ENCODE assay signal across 1 cellular context in the genomic region with DNA sequence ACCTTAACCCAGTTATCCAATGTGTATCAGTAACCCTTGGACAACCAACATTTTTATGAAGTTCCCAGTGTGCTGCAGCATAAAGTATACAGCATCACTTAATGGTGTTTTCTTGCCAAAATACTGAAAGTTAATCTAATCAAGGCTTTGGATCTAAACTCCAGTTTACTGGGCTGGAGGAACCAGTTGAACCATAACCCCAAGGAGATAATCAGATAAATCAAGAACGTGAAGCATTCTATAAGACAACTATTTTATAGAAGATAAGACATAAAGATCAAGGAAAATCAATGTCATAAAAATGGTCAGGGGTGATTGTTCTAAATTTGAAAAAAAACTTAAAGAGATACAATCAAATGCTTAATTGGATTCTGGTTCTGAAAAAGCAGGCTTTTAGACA.
TF ChIP-seq lines count a peak whose summit lies in the region.

No MANE protein-coding gene starts in this region.

TF ChIP-seq in SK-N-SH, 30 proteins besides CTCF, POLR2A, EP300 and RAD21 (continued from another document):
- TF ChIP-seq, protein P1, sequence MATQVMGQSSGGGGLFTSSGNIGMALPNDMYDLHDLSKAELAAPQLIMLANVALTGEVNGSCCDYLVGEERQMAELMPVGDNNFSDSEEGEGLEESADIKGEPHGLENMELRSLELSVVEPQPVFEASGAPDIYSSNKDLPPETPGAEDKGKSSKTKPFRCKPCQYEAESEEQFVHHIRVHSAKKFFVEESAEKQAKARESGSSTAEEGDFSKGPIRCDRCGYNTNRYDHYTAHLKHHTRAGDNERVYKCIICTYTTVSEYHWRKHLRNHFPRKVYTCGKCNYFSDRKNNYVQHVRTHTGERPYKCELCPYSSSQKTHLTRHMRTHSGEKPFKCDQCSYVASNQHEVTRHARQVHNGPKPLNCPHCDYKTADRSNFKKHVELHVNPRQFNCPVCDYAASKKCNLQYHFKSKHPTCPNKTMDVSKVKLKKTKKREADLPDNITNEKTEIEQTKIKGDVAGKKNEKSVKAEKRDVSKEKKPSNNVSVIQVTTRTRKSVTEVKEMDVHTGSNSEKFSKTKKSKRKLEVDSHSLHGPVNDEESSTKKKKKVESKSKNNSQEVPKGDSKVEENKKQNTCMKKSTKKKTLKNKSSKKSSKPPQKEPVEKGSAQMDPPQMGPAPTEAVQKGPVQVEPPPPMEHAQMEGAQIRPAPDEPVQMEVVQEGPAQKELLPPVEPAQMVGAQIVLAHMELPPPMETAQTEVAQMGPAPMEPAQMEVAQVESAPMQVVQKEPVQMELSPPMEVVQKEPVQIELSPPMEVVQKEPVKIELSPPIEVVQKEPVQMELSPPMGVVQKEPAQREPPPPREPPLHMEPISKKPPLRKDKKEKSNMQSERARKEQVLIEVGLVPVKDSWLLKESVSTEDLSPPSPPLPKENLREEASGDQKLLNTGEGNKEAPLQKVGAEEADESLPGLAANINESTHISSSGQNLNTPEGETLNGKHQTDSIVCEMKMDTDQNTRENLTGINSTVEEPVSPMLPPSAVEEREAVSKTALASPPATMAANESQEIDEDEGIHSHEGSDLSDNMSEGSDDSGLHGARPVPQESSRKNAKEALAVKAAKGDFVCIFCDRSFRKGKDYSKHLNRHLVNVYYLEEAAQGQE (IDR thresholded peaks at IDR 0.05; ENCODE audit: low read depth, low read length): no peak
- TF ChIP-seq, protein P2, sequence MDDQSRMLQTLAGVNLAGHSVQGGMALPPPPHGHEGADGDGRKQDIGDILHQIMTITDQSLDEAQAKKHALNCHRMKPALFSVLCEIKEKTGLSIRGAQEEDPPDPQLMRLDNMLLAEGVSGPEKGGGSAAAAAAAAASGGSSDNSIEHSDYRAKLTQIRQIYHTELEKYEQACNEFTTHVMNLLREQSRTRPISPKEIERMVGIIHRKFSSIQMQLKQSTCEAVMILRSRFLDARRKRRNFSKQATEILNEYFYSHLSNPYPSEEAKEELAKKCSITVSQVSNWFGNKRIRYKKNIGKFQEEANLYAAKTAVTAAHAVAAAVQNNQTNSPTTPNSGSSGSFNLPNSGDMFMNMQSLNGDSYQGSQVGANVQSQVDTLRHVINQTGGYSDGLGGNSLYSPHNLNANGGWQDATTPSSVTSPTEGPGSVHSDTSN (IDR thresholded peaks at IDR 0.05): no peak
- TF ChIP-seq MXI1 (IDR thresholded peaks at IDR 0.05; ENCODE audit: low read depth, low read length) (no peak), RXRA (IDR thresholded peaks at IDR 0.05; ENCODE audit: borderline replicate concordance, low read depth) (no peak), NRF1 (IDR thresholded peaks at IDR 0.05; ENCODE audit: low read depth, low read length) (no peak), SIN3A (IDR thresholded peaks at IDR 0.05; ENCODE audit: borderline replicate concordance, low read depth, low read length) (no peak), CHD2 (IDR thresholded peaks at IDR 0.05; ENCODE audit: low read length, partially characterized antibody) (no peak), FOXJ3 (CRISPR knock-in tag; IDR thresholded peaks at IDR 0.05) (no peak), FOXM1 (IDR thresholded peaks at IDR 0.05; ENCODE audit: low read depth) (no peak), TEAD4 (IDR thresholded peaks at IDR 0.05; ENCODE audit: borderline replicate concordance, insufficient read depth) (no peak)
- TF ChIP-seq, protein P3, sequence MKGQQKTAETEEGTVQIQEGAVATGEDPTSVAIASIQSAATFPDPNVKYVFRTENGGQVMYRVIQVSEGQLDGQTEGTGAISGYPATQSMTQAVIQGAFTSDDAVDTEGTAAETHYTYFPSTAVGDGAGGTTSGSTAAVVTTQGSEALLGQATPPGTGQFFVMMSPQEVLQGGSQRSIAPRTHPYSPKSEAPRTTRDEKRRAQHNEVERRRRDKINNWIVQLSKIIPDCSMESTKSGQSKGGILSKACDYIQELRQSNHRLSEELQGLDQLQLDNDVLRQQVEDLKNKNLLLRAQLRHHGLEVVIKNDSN (IDR thresholded peaks at IDR 0.05; ENCODE audit: borderline replicate concordance, low read depth): no peak
